ENCODE assay signal across 8 cellular contexts in the genomic region with DNA sequence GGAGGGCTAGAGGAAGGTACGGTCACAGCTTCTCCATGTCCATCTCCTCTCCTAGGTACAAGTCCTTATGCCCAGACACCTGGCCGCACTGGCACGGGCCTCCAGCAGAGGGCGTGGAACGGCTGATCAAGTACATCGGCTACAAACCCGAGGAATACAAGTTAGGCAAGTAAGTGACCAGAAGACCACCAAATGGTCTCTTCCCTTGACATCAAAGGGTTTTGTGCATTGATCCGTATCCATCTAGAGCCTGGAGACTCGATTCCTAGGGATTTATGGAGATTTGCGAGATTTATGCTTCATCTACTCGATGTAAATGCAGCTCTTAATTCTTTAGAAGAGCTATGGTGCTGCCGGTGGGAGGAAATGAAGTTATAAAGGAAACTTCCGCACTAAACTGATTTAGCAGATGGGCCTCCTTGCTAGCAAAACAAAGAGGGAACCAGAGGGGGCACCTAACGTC. TPM values are rescaled to one million over a fixed set of nuclear protein-coding genes. Genes with fewer than 3 reads are reported as not detected.
A peak's percentile ranks its signal among the peaks of the same experiment; 100 is the strongest.
DNase-seq lines count a peak whose midpoint lies in the region; ATAC-seq, FAIRE-seq and TF ChIP-seq lines count a peak whose summit lies in the region.

No MANE protein-coding gene starts in this region.

- peak; percentile 61 for DNase-seq in AG20443 (ENCODE audit: low spot score)
- DNase-seq in GM23338 (ENCODE audit: low spot score), result peak; percentile 92
- DNase-seq in NCI-H2196 (lab: John Stamatoyannopoulos, UW; ENCODE audit: unreplicated experiment), result peak; percentile 75
- DNase-seq in WERI-Rb-1, result peak; percentile 97
- peak; percentile 85 for DNase-seq in MCF 10A (ENCODE audit: unreplicated experiment)
- DNase-seq in keratinocyte (ENCODE audit: low read depth, low spot score), result peak; percentile 49
- peak; percentile 36 to 58 for DNase-seq in stimulated activated CD4-positive, alpha-beta T cell treated with anti-CD3 and anti-CD28 coated beads, Interleukin-1b, Interleukin-23, amount 100 ng/mL, for 1 hour (ENCODE audit: low read depth in 2 of 2)
- no peak for DNase-seq in middle frontal gyrus (ENCODE audit: extremely low spot score, low spot score)

- peak; percentile 9 for FAIRE-seq in keratinocyte (lab: Jason Lieb, UNC)

- H3K36me3 ChIP-seq in GM23338 (ENCODE audit: insufficient read depth) (no peaks in the 10 kb centered on the region), WERI-Rb-1 (no peaks in the 10 kb centered on the region), keratinocyte (ENCODE audit: control insufficient read depth in 2 of 2, extremely low read depth in 1 of 2, insufficient read depth in 2 of 2, low read length in 2 of 2) (no peaks in the 10 kb centered on the region)

- H3K27me3 Mint-ChIP-seq in GM23338 (ENCODE audit: insufficient read depth, low read depth, poor library complexity) (peaks cover 6% of the 10 kb centered on the region), MCF 10A (ENCODE audit: insufficient read depth, unreplicated experiment) (no peaks in the 10 kb centered on the region)

- H3K4me2 ChIP-seq in GM23338 (no peak overlapping the region), keratinocyte (ENCODE audit: control insufficient read depth, extremely low read depth, insufficient read depth, low read depth, low read length) (peak overlapping the region; percentile 34)

- H3K9me2 ChIP-seq in GM23338 (ENCODE audit: insufficient read depth), result no peaks in the 10 kb centered on the region

- H3K9me3 ChIP-seq in WERI-Rb-1 (ENCODE audit: severe bottlenecking), result no peaks in the 10 kb centered on the region
- H3K9me3 ChIP-seq in keratinocyte (ENCODE audit: control insufficient read depth, low read depth, low read length), result no peaks in the 10 kb centered on the region

- BruUV-seq in MCF 10A (replicated peaks; lab: Mats Ljungman, UMichigan), result no TSS peak

- peaks cover 4% of the 10 kb centered on the region; the same call in 1 of the 2 replicates for H3F3A ChIP-seq in GM23338 (replicated peaks; ENCODE audit: low read depth)

- H3K36me3 Mint-ChIP-seq in GM23338 (ENCODE audit: low read depth) (no peaks in the 10 kb centered on the region), MCF 10A (ENCODE audit: insufficient read depth, unreplicated experiment) (no peaks in the 10 kb centered on the region)

- H3K27ac Mint-ChIP-seq in GM23338 (no peak overlapping the region), MCF 10A (ENCODE audit: low read depth, unreplicated experiment) (no peak overlapping the region)

- H3K4me3 ChIP-seq in GM23338 (no peak overlapping the region), WERI-Rb-1 (ENCODE audit: low read depth, low read length) (no peak overlapping the region), keratinocyte (ENCODE audit: control insufficient read depth in 2 of 3, extremely low read depth in 1 of 3, insufficient read depth in 2 of 3, low read depth in 1 of 3, low read length in 3 of 3) (no peak overlapping the region)

- H3K27ac ChIP-seq in GM23338 (ENCODE audit: low read depth) (no peak overlapping the region), WERI-Rb-1 (peak overlapping the region; percentile 59), keratinocyte (ENCODE audit: control insufficient read depth, insufficient read depth, low read length) (no peak overlapping the region)

- H4K20me1 ChIP-seq in GM23338 (replicated peaks; ENCODE audit: insufficient read depth) (no peaks in the 10 kb centered on the region; the same call in 1 of the 2 replicates), keratinocyte (ENCODE audit: control insufficient read depth, extremely low read depth, insufficient read depth, low read length) (no peaks in the 10 kb centered on the region)

- dilution Hi-C loops in keratinocyte (cut with MboI; ENCODE audit: extremely low pct_ligation_motif_present, low sequenced_read_pairs), result no loop called here

- H3K79me2 ChIP-seq in GM23338 (replicated peaks; ENCODE audit: insufficient read depth) (no peaks in the 10 kb centered on the region), keratinocyte (ENCODE audit: control insufficient read depth, insufficient read depth, low read length) (no peaks in the 10 kb centered on the region)

- peak; percentile 79 for ATAC-seq in GM23338

- H3K4me1 ChIP-seq in GM23338 (ENCODE audit: insufficient read depth), result peaks cover 28% of the 10 kb centered on the region
- peaks cover 5% of the 10 kb centered on the region for H3K4me1 ChIP-seq in keratinocyte (ENCODE audit: control insufficient read depth, extremely low read depth, insufficient read depth, low read length)

- CTCF ChIA-PET in MCF 10A (lab: Yijun Ruan, JAX), result interaction anchor here (0.6 to 3.4 kb wide), 37 partner anchors 9 to 714 kb away, joined by 3 to 23 read pairs (median 4); a partner anchor contains a TSS

- no peaks in the 10 kb centered on the region for H3K9me1 ChIP-seq in keratinocyte (ENCODE audit: control insufficient read depth, extremely low read depth, insufficient read depth, low read length)

- H3K4me3 Mint-ChIP-seq in GM23338 (no peak overlapping the region), MCF 10A (ENCODE audit: unreplicated experiment) (no peak overlapping the region)

- POLR2A ChIA-PET in MCF 10A (lab: Yijun Ruan, JAX), result interaction anchor here (1.5 to 3.3 kb wide), 2 partner anchors 29 to 45 kb away, joined by 14 to 18 read pairs; a partner anchor contains a TSS

- TF ChIP-seq CTCF in GM23338 (conservative IDR thresholded peaks at IDR 0.05; ENCODE audit: low read depth in 2 of 2) (peak; percentile 84 to 90), WERI-Rb-1 (IDR thresholded peaks at IDR 0.05; ENCODE audit: low read depth, low read length) (peak; percentile 95), MCF 10A (IDR thresholded peaks at IDR 0.05; ENCODE audit: unreplicated experiment) (peak; percentile 82), keratinocyte (optimal IDR thresholded peaks at IDR 0.05 in 1 of 3, IDR thresholded peaks at IDR 0.05 in 1 of 3, conservative IDR thresholded peaks at IDR 0.05 in 1 of 3; ENCODE audit: extremely low read depth in 1 of 3, insufficient read depth in 2 of 3, low read length in 3 of 3) (peak; percentile 91 to 94 (median 91))

- H2AFZ ChIP-seq in GM23338 (peak overlapping the region; percentile 2; the same call in 1 of the 2 replicates), keratinocyte (ENCODE audit: control insufficient read depth, low read length) (peak overlapping the region; percentile 67)

- no peak overlapping the region for H3K9ac ChIP-seq in keratinocyte (ENCODE audit: control insufficient read depth, extremely low read depth, insufficient read depth, low read length)

- H3K27me3 ChIP-seq in GM23338 (ENCODE audit: insufficient read depth) (no peaks in the 10 kb centered on the region), WERI-Rb-1 (ENCODE audit: insufficient read depth, low read depth, severe bottlenecking) (no peaks in the 10 kb centered on the region), keratinocyte (ENCODE audit: control insufficient read depth, extremely low read depth, insufficient read depth, low read length) (no peaks in the 10 kb centered on the region)

- H3K4me1 Mint-ChIP-seq in GM23338 (peaks cover 45% of the 10 kb centered on the region), MCF 10A (ENCODE audit: insufficient read depth, unreplicated experiment) (peaks cover 7% of the 10 kb centered on the region)

- H3K9me3 Mint-ChIP-seq in GM23338 (peaks cover 7% of the 10 kb centered on the region; the same call in 2 of the 3 replicates), MCF 10A (ENCODE audit: unreplicated experiment) (no peaks in the 10 kb centered on the region)

- intact Hi-C loops in MCF 10A (cut with micrococcal nuclease), result loop anchor here (1.0 kb wide), 3 partner anchors 29 to 342 kb away; a partner anchor contains a TSS

TF ChIP-seq in GM23338, 12 proteins besides CTCF, POLR2A, EP300 and RAD21 (continues in another document):
- TF ChIP-seq ZNF114 (CRISPR knock-in tag; IDR thresholded peaks at IDR 0.05), result no peak

RNA-seq across cellular contexts. Expression of a gene that starts 44.2 kb away (rescaled TPM):
- 45.2 and 56.2 TPM in 2 replicates for total RNA-seq in GM23338 (2014; rRNA removed; shearing (Covaris generic))
- polyA plus RNA-seq in GM23338 (2016; fragmentation: Nextera tagmentation; extraction: Ambion mirVana) (15.8 and 16.8 TPM in 2 replicates), keratinocyte (84.5 to 128 TPM (median 107 TPM) in 3 replicates)
- 44.9 and 45.7 TPM in 2 replicates for total RNA-seq in MCF 10A (2022)
- 30.5 TPM for polyA plus RNA-seq in keratinocyte (2011; ENCODE audit: low read depth)
- polyA plus RNA-seq in keratinocyte (2011; cell fraction: cytosol; rRNA removed), result 101 and 133 TPM in 2 replicates
- 140 and 149 TPM in 2 replicates for polyA plus RNA-seq in keratinocyte (2011; cell fraction: nucleus; rRNA removed)
- polyA plus RNA-seq in keratinocyte (2012; ENCODE audit: low replicate concordance), result 31.4 and 73.7 TPM in 2 replicates
- polyA minus RNA-seq in keratinocyte, result 155 to 268 TPM (median 173 TPM) in 3 replicates
- 80.2 TPM for polyA minus RNA-seq in keratinocyte (2011; cell fraction: cytosol; rRNA and poly(A)+ RNA removed)
- 127 and 165 TPM in 2 replicates for polyA minus RNA-seq in keratinocyte (2011; cell fraction: nucleus; rRNA and poly(A)+ RNA removed)

RNA-seq across cellular contexts. Expression of a gene that starts 44.6 kb away (rescaled TPM):
- 20.7 and 20.8 TPM in 2 replicates for total RNA-seq in GM23338 (2014; rRNA removed; shearing (Covaris generic))
- polyA plus RNA-seq in GM23338 (2016; fragmentation: Nextera tagmentation; extraction: Ambion mirVana) (20.8 and 26.8 TPM in 2 replicates), keratinocyte (22.4 to 29.1 TPM (median 27.1 TPM) in 3 replicates)
- 38.6 and 40.0 TPM in 2 replicates for total RNA-seq in MCF 10A (2022)
- 10.6 TPM for polyA plus RNA-seq in keratinocyte (2011; ENCODE audit: low read depth)
- polyA plus RNA-seq in keratinocyte (2011; cell fraction: cytosol; rRNA removed), result 18.1 and 22.7 TPM in 2 replicates
- 58.6 and 60.0 TPM in 2 replicates for polyA plus RNA-seq in keratinocyte (2011; cell fraction: nucleus; rRNA removed)
- 13.4 and 18.3 TPM in 2 replicates for polyA plus RNA-seq in keratinocyte (2012; ENCODE audit: low replicate concordance)
- 40.6 to 54.8 TPM (median 40.8 TPM) in 3 replicates for polyA minus RNA-seq in keratinocyte
- polyA minus RNA-seq in keratinocyte (2011; cell fraction: cytosol; rRNA and poly(A)+ RNA removed), result 20.5 TPM
- 41.7 and 66.0 TPM in 2 replicates for polyA minus RNA-seq in keratinocyte (2011; cell fraction: nucleus; rRNA and poly(A)+ RNA removed)
